ENCODE assay signal across 22 cellular contexts in the genomic region with DNA sequence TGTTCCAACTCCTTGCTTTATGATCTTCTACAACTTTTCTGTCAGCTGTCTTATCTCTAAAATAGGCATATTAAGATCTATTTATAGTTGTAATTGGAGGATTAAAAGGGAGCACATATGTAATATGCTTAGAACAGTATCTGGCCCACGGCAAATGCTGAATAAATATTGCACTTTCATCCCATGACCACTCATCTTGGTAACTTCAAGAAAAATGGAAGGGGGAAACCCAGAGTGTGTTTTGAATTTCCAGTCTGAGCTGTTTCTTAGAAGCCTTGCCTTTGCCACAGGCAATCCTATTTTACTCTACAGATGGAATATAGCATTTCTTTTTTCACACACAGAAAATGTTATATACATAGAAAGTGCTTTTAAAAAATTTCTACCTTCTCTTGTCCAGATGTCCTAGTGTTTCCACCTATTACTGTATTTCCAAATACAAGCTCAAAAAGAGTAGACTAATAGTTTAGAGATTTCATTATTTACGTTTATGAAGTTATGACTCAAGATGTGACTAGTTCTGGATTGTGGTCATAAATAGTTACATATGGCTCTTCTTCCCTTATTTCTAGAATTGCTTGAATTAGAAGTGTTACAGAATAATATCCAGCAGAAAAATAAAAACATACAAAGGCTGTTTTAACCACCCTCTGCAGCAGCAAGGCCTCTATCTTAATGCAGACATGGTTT.
DNase-seq lines count a peak whose midpoint lies in the region; ATAC-seq and TF ChIP-seq lines count a peak whose summit lies in the region.
"Had no signal": no experiment of that assay in that cellular context is flagged by ENCODE, and none has a peak within 500 bp of the region (broad histone marks: within the 10 kb centered on the region; RNA-seq: fewer than 3 reads in every experiment).

No MANE protein-coding gene starts in this region.

- no peaks in the 10 kb centered on the region for H4K20me1 ChIP-seq in OCI-LY3 (ENCODE audit: insufficient read depth, low read length)

- peak; percentile 63 for DNase-seq in fibroblast of mammary gland (ENCODE audit: low read depth)
- no peak for DNase-seq in substantia nigra (lab: John Stamatoyannopoulos, UW)
- DNase-seq in SW480 (ENCODE audit: low spot score) = no peak
- no peak for DNase-seq in cortex of kidney (lab: John Stamatoyannopoulos, UW)
- no peak for DNase-seq in DMS114 treated with DMSO at 0.1 percent for 48 hours (lab: John Stamatoyannopoulos, UW; ENCODE audit: unreplicated experiment)
- DNase-seq: activated CD4-positive, alpha-beta T cell treated with anti-CD3 and anti-CD28 coated beads for 36 hours; activated T-cell treated with anti-CD3 and anti-CD28 coated beads, Interleukin-2, amount 50 U/mL, for 72 hours; H7; immature natural killer cell; NCI-H1436 treated with DMSO at 0.1 percent for 48 hours; nephron progenitor cell; right cardiac atrium; SIG-M5; stimulated activated CD4-positive, alpha-beta T cell treated with anti-CD3 and anti-CD28 coated beads, Interleukin-15, amount 100 ng/mL, for 24 hours; stimulated activated CD8-positive, alpha-beta memory T cell treated with anti-CD3 and anti-CD28 coated beads, Interleukin-4, amount 100 ng/mL, for 48 hours; T-helper 1 cell had no signal

- H2AFZ ChIP-seq in OCI-LY3 (ENCODE audit: low read depth, low read length) = peak overlapping the region; percentile 72; the same call in 1 of the 2 replicates
- H2AFZ ChIP-seq: parathyroid adenoma had no signal

- no peaks in the 10 kb centered on the region for H3K36me3 ChIP-seq in OCI-LY3 (replicated peaks; ENCODE audit: low read depth, low read length)

- peak overlapping the region; percentile 81 for H3K27ac ChIP-seq in OCI-LY3 (ENCODE audit: low read length)
- peak overlapping the region; percentile 78 for H3K27ac ChIP-seq in substantia nigra (ENCODE audit: low read depth, low read length, poor library complexity, severe bottlenecking)
- H3K27ac ChIP-seq: parathyroid adenoma had no signal

- no peaks in the 10 kb centered on the region for H3K9me3 ChIP-seq in OCI-LY3 (ENCODE audit: insufficient read depth, low read length)

- peak overlapping the region; percentile 71 for H3K4me2 ChIP-seq in OCI-LY3 (ENCODE audit: low read length)

- no peaks in the 10 kb centered on the region for H3K79me2 ChIP-seq in OCI-LY3 (ENCODE audit: low read length)
- H3K79me2 ChIP-seq: parathyroid adenoma had no signal

- H3K9ac ChIP-seq in OCI-LY3 (ENCODE audit: low read length) = peak overlapping the region; percentile 46; the same call in 1 of the 2 replicates
- H3K9ac ChIP-seq: parathyroid adenoma had no signal

- no peaks in the 10 kb centered on the region for H3K27me3 ChIP-seq in OCI-LY3 (ENCODE audit: low read depth, low read length)

- H3K4me3 ChIP-seq in OCI-LY3 (ENCODE audit: low read length) (peak overlapping the region; percentile 57), fibroblast of mammary gland (ENCODE audit: control insufficient read depth, low read depth, low read length) (no peak overlapping the region)
- H3K4me3 ChIP-seq: K562 had no signal

- ATAC-seq in GM18868 (IDR thresholded peaks at IDR 0.05; ENCODE audit: unreplicated experiment) = peak; percentile 63
- ATAC-seq in GM18909 (IDR thresholded peaks at IDR 0.05; ENCODE audit: poor library complexity, unreplicated experiment) = no peak
- ATAC-seq: activated CD4-positive, alpha-beta T cell treated with anti-CD3 and anti-CD28 coated beads for 36 hours; activated T-cell treated with anti-CD3 and anti-CD28 coated beads, Interleukin-2, amount 50 U/mL, for 72 hours; K562; Panc1; right cardiac atrium had no signal

- peaks cover 77% of the 10 kb centered on the region for H3K4me1 ChIP-seq in OCI-LY3 (ENCODE audit: low read length)
- H3K4me1 ChIP-seq: parathyroid adenoma had no signal

- no peak for TF ChIP-seq CTCF in OCI-LY3 (IDR thresholded peaks at IDR 0.05; ENCODE audit: low read depth, low read length)
- TF ChIP-seq CTCF in fibroblast of mammary gland (conservative IDR thresholded peaks at IDR 0.05; ENCODE audit: control insufficient read depth, insufficient read depth, low read depth, low read length) = no peak
